Comparison of ENCODE assay signal across 8 cellular contexts in genomic region chr7:135147899-135148721, GRCh38. TPM values are rescaled to one million over a fixed set of nuclear protein-coding genes. Genes with fewer than 3 reads are reported as not detected.
DNase-seq lines count a peak whose midpoint lies in the region; ATAC-seq and TF ChIP-seq lines count a peak whose summit lies in the region.

TSS of gene TMEM140 (plus strand) at chr7:135148072. CDS start at chr7:135164442, 16,370 bp downstream.

- no peaks in the 10 kb centered on the region for H3K9me3 ChIP-seq in T-helper 17 cell (ENCODE audit: control insufficient read depth, low read length, poor library complexity, severe bottlenecking)
- no peaks in the 10 kb centered on the region for H3K9me3 ChIP-seq in right lobe of liver
- no peaks in the 10 kb centered on the region for H3K9me3 ChIP-seq in suprapubic skin
- no peaks in the 10 kb centered on the region for H3K9me3 ChIP-seq in HAP-1

- TF ChIP-seq POLR2A in right lobe of liver (IDR thresholded peaks at IDR 0.05) (peak; percentile 86), suprapubic skin (IDR thresholded peaks at IDR 0.05) (peak in 1 of 2 donors; percentile 41)

- peak within 1 kb of the TSS; percentile 99 for H3K4me3 Mint-ChIP-seq in T-helper 17 cell

- 0% methylated on average over 13 of the region's 13 CpGs for WGBS in right lobe of liver (ENCODE audit: insufficient coverage, low coverage, low lambda C conversion rate, missing lambda C conversion rate)
- 30% methylated on average over 13 of the region's 13 CpGs for WGBS in suprapubic skin

- peaks cover 12% of the 10 kb centered on the region for H3K36me3 Mint-ChIP-seq in T-helper 17 cell (ENCODE audit: low read depth)

- H3K27ac Mint-ChIP-seq in T-helper 17 cell, result peak within 1 kb of the TSS; percentile 99

- no peak for TF ChIP-seq CTCF in right lobe of liver (IDR thresholded peaks at IDR 0.05)
- TF ChIP-seq CTCF in suprapubic skin (IDR thresholded peaks at IDR 0.05), result no peak

- H3K36me3 ChIP-seq in right lobe of liver (peaks cover 0 to 2% (median 0%) of the 10 kb centered on the region in 4 donors), suprapubic skin (no peaks in the 10 kb centered on the region), HAP-1 (replicated peaks) (no peaks in the 10 kb centered on the region)

- H3K4me1 ChIP-seq in right lobe of liver (peaks cover 0 to 38% (median 4%) of the 10 kb centered on the region in 4 donors), suprapubic skin (peaks cover 12% of the 10 kb centered on the region), HAP-1 (no peaks in the 10 kb centered on the region)

- TF ChIP-seq EP300 in suprapubic skin (IDR thresholded peaks at IDR 0.05), result no peak

- ATAC-seq in GM19025 (IDR thresholded peaks at IDR 0.05; ENCODE audit: low read depth, unreplicated experiment) (peak; percentile 61), HG03159 (IDR thresholded peaks at IDR 0.05; ENCODE audit: unreplicated experiment) (peak; percentile 70), T-helper 17 cell (peak; percentile 83), right lobe of liver (peak; percentile 66 to 86 (median 78))

- H3K27me3 Mint-ChIP-seq in T-helper 17 cell, result no peaks in the 10 kb centered on the region

- no peaks in the 10 kb centered on the region for H3K27me3 ChIP-seq in right lobe of liver
- no peaks in the 10 kb centered on the region for H3K27me3 ChIP-seq in suprapubic skin
- no peaks in the 10 kb centered on the region for H3K27me3 ChIP-seq in HAP-1 (ENCODE audit: low read depth)

- intact Hi-C loops in right lobe of liver (cut with DNase I), result no loop called here

- peaks cover 51% of the 10 kb centered on the region for H3K4me1 Mint-ChIP-seq in T-helper 17 cell

- in situ Hi-C loops in HAP-1 (cut with MboI; ENCODE audit: low sequenced_read_pairs), result no loop called here

- peak within 1 kb of the TSS; percentile 52 to 62 (median 55) for H3K4me3 ChIP-seq in right lobe of liver
- H3K4me3 ChIP-seq in suprapubic skin, result peak within 1 kb of the TSS; percentile 49
- no peak within 1 kb of the TSS for H3K4me3 ChIP-seq in HAP-1

- H3K27ac ChIP-seq in caudate nucleus (ENCODE audit: low read depth, low read length) (peak within 1 kb of the TSS; percentile 95), right lobe of liver (peak within 1 kb of the TSS; percentile 94 to 99 (median 98)), suprapubic skin (peak within 1 kb of the TSS; percentile 83)

- DNase-seq in AML-193 (lab: John Stamatoyannopoulos, UW) (peak; percentile 38 to 61), T-helper 17 cell (no peak), caudate nucleus (lab: John Stamatoyannopoulos, UW) (peak in 6 of 61 donors; percentile 22 to 43 (median 32)), right lobe of liver (peak; percentile 70 to 82 (median 78)), suprapubic skin (ENCODE audit: low spot score in 2 of 2) (no peak), HAP-1 (ENCODE audit: low spot score in 2 of 2) (no peak)

RNA-seq across cellular contexts. Expression of gene TMEM140, which starts in this region (rescaled TPM):
- total RNA-seq in T-helper 17 cell (10 to 100 TPM; 24.5 to 55.2 TPM), right lobe of liver (10 to 100 TPM; 31.2 to 58.9 (median 37.4) TPM), suprapubic skin (10 to 100 TPM in 1 of 4 donors, 1 to 10 TPM in 3; 2.7 to 11.0 (median 4.7) TPM)

Comparison
In these comparisons a context has a peak if more than half of its experiments do, and no peak if none do; other contexts are left out.
1. DNase-seq: peak in AML-193 (2 of 2) and right lobe of liver (3 of 3); none in T-helper 17 cell (0 of 3), suprapubic skin (0 of 2) and HAP-1 (0 of 2).
2. Peak in every context shown above with its lines, with median percentiles within 50 percentile points of each other: ATAC-seq and H3K27ac ChIP-seq.